Comparison of ENCODE assay signal across 21 cellular contexts in genomic region chr11:128428876-128429416, GRCh38.
DNase-seq lines count a peak whose midpoint lies in the region; ATAC-seq and TF ChIP-seq lines count a peak whose summit lies in the region.
"Had no signal": no experiment of that assay in that cellular context is flagged by ENCODE, and none has a peak within 500 bp of the region (broad histone marks: within the 10 kb centered on the region; RNA-seq: fewer than 3 reads in every experiment).

No MANE protein-coding gene starts in this region.

- POLR2A ChIA-PET in HEK293 (lab: Yijun Ruan, JAX), result no interaction called here

- H3K36me3 ChIP-seq in HEK293 (ENCODE audit: control insufficient read depth in 2 of 2, insufficient read depth in 1 of 2, low read length in 2 of 2), result no peaks in the 10 kb centered on the region
- no peaks in the 10 kb centered on the region for H3K36me3 ChIP-seq in trophoblast cell (ENCODE audit: control insufficient read depth in 1 of 2, insufficient read depth in 2 of 2, low read length in 2 of 2)
- no peaks in the 10 kb centered on the region for H3K36me3 ChIP-seq in mesenchymal stem cell (ENCODE audit: control insufficient read depth in 1 of 2, insufficient read depth in 2 of 2, low read depth in 1 of 2, low read length in 2 of 2)
- H3K36me3 ChIP-seq: BLaER1 had no signal

- DNase-seq in DMS53 treated with DMSO at 0.1 percent for 48 hours (lab: John Stamatoyannopoulos, UW; ENCODE audit: unreplicated experiment) (peak; percentile 2), trophoblast cell (no peak), mesenchymal stem cell (no peak)
- DNase-seq in activated naive CD8-positive, alpha-beta T cell treated with anti-CD3 and anti-CD28 coated beads, Interleukin-2, amount 50 U/mL, for 24 hours, result no peak
- DNase-seq in activated T-helper 2 cell treated with anti-CD3 and anti-CD28 coated beads, Interferon-gamma antibody, Interleukin-2, Interleukin-4, amounts not matched to agents 10 μg/mL and 5 μg/mL and 100 μg/mL, durations not matched to agents 14 hours and 24 hours and 36 hours (ENCODE audit: low spot score), result no peak
- DNase-seq: COR-L47, DMS79 treated with DMSO at 0.1 percent for 48 hours, GDM1, NCI-H1048, NCI-H1694, NCI-H446 treated with DMSO at 0.1 percent for 48 hours, NCI-H748 treated with DMSO at 0.1 percent for 48 hours, PC-9 had no signal

- H3K9ac ChIP-seq in trophoblast cell (ENCODE audit: low read length) (no peak overlapping the region), mesenchymal stem cell (ENCODE audit: low read length) (no peak overlapping the region)
- H3K9ac ChIP-seq: BLaER1 had no signal

- CTCF ChIA-PET in HEK293 (lab: Yijun Ruan, JAX), result interaction anchor here (1.5 kb wide), 1 partner anchor 271 kb away, joined by 3 read pairs; no protein-coding TSS in a partner anchor

- TF ChIP-seq CTCF in HEK293 (tag by site-specific recombination; IDR thresholded peaks at IDR 0.05), result no peak

- ATAC-seq in activated naive CD8-positive, alpha-beta T cell treated with anti-CD3 and anti-CD28 coated beads, Interleukin-2, amount 50 U/mL, for 24 hours, result peak; percentile 69
- ATAC-seq in GM21737 (IDR thresholded peaks at IDR 0.05; ENCODE audit: unreplicated experiment) (no peak), GM18519 (IDR thresholded peaks at IDR 0.05; ENCODE audit: low FRiP score, unreplicated experiment) (no peak)
- ATAC-seq: K562, Right ventricle myocardium inferior, SK-N-SH treated with all-trans-retinoic acid at 6 μM for 48 hours had no signal

- H2AK5ac ChIP-seq in trophoblast cell (ENCODE audit: low read length), result no peak overlapping the region
- no peak overlapping the region for H2AK5ac ChIP-seq in mesenchymal stem cell (ENCODE audit: low read length, severe bottlenecking)

- H4K91ac ChIP-seq in trophoblast cell (ENCODE audit: low read depth, low read length) (peak overlapping the region; percentile 32), mesenchymal stem cell (ENCODE audit: low read length) (no peak overlapping the region)

- no peaks in the 10 kb centered on the region for H3K9me3 ChIP-seq in HEK293 (ENCODE audit: control insufficient read depth, insufficient read depth, low read depth, low read length)
- peaks cover 3% of the 10 kb centered on the region for H3K9me3 ChIP-seq in trophoblast cell (ENCODE audit: insufficient read depth, low read depth, low read length)
- H3K9me3 ChIP-seq in mesenchymal stem cell (ENCODE audit: control insufficient read depth, low read length), result no peaks in the 10 kb centered on the region

- H3K36me3 Mint-ChIP-seq in activated naive CD8-positive, alpha-beta T cell treated with anti-CD3 and anti-CD28 coated beads, Interleukin-2, amount 50 U/mL, for 24 hours (ENCODE audit: low read depth), result no peaks in the 10 kb centered on the region
- peaks cover 4% of the 10 kb centered on the region for H3K36me3 Mint-ChIP-seq in activated T-helper 2 cell treated with anti-CD3 and anti-CD28 coated beads, Interferon-gamma antibody, Interleukin-2, Interleukin-4, amounts not matched to agents 10 μg/mL and 5 μg/mL and 100 μg/mL, durations not matched to agents 14 hours and 24 hours and 36 hours (ENCODE audit: low read depth)

- H3K4me3 ChIP-seq in HEK293 (ENCODE audit: low read depth, low read length), result no peak overlapping the region
- no peak overlapping the region for H3K4me3 ChIP-seq in trophoblast cell (ENCODE audit: low read depth, low read length)
- no peak overlapping the region for H3K4me3 ChIP-seq in mesenchymal stem cell (ENCODE audit: insufficient read depth in 1 of 2, low read depth in 1 of 2, low read length in 2 of 2)
- H3K4me3 ChIP-seq: BLaER1, K562, PC-9 had no signal

- no CpG with 5 or more reads among the region's 3 CpGs for WGBS in trophoblast cell (ENCODE audit: extremely low coverage, insufficient coverage, insufficient read length)
- 73% methylated on average over 2 of the region's 3 CpGs for WGBS in mesenchymal stem cell

- H3K4me1 ChIP-seq in HEK293 (ENCODE audit: control insufficient read depth, insufficient read depth, low read length), result no peaks in the 10 kb centered on the region
- H3K4me1 ChIP-seq in trophoblast cell (ENCODE audit: control insufficient read depth in 1 of 2, insufficient read depth in 2 of 2, low read length in 2 of 2), result peaks cover 13 to 16% of the 10 kb centered on the region in 2 experiments
- H3K4me1 ChIP-seq in mesenchymal stem cell (ENCODE audit: control insufficient read depth, insufficient read depth, low read depth, low read length), result peaks cover 3% of the 10 kb centered on the region

- peaks cover 4% of the 10 kb centered on the region for H3K9me3 Mint-ChIP-seq in activated naive CD8-positive, alpha-beta T cell treated with anti-CD3 and anti-CD28 coated beads, Interleukin-2, amount 50 U/mL, for 24 hours
- H3K9me3 Mint-ChIP-seq in activated T-helper 2 cell treated with anti-CD3 and anti-CD28 coated beads, Interferon-gamma antibody, Interleukin-2, Interleukin-4, amounts not matched to agents 10 μg/mL and 5 μg/mL and 100 μg/mL, durations not matched to agents 14 hours and 24 hours and 36 hours, result peaks cover 13% of the 10 kb centered on the region

- peaks cover 33% of the 10 kb centered on the region for H3K4me1 Mint-ChIP-seq in activated naive CD8-positive, alpha-beta T cell treated with anti-CD3 and anti-CD28 coated beads, Interleukin-2, amount 50 U/mL, for 24 hours
- H3K4me1 Mint-ChIP-seq in activated T-helper 2 cell treated with anti-CD3 and anti-CD28 coated beads, Interferon-gamma antibody, Interleukin-2, Interleukin-4, amounts not matched to agents 10 μg/mL and 5 μg/mL and 100 μg/mL, durations not matched to agents 14 hours and 24 hours and 36 hours (ENCODE audit: low read depth), result peaks cover 23% of the 10 kb centered on the region

- no peak overlapping the region for H3K14ac ChIP-seq in trophoblast cell (ENCODE audit: low read length)
- H3K14ac ChIP-seq in mesenchymal stem cell (ENCODE audit: low read length in 2 of 2), result no peak overlapping the region

- no peak overlapping the region for H3K4me3 Mint-ChIP-seq in activated naive CD8-positive, alpha-beta T cell treated with anti-CD3 and anti-CD28 coated beads, Interleukin-2, amount 50 U/mL, for 24 hours
- H3K4me3 Mint-ChIP-seq in activated T-helper 2 cell treated with anti-CD3 and anti-CD28 coated beads, Interferon-gamma antibody, Interleukin-2, Interleukin-4, amounts not matched to agents 10 μg/mL and 5 μg/mL and 100 μg/mL, durations not matched to agents 14 hours and 24 hours and 36 hours (ENCODE audit: low read depth), result no peak overlapping the region

- H3K23ac ChIP-seq in trophoblast cell (ENCODE audit: low read length), result no peak overlapping the region
- no peak overlapping the region for H3K23ac ChIP-seq in mesenchymal stem cell (ENCODE audit: low read length in 2 of 2)

- H3K79me2 ChIP-seq in trophoblast cell (ENCODE audit: control insufficient read depth, insufficient read depth, low read length, poor library complexity), result no peaks in the 10 kb centered on the region

- H2BK15ac ChIP-seq in mesenchymal stem cell (ENCODE audit: low read depth, poor library complexity, severe bottlenecking), result no peak overlapping the region

- no peak overlapping the region for H2BK12ac ChIP-seq in trophoblast cell (ENCODE audit: low read length)
- peak overlapping the region in 1 of 2 experiments; percentile 76 for H2BK12ac ChIP-seq in mesenchymal stem cell (ENCODE audit: low read length in 2 of 2)

- H3K4me2 ChIP-seq in trophoblast cell (ENCODE audit: low read length) (no peak overlapping the region), mesenchymal stem cell (ENCODE audit: low read length, poor library complexity, severe bottlenecking) (no peak overlapping the region)
- H3K4me2 ChIP-seq: BLaER1, PC-9 had no signal

- H3K4ac ChIP-seq in trophoblast cell (ENCODE audit: low read depth, low read length) (no peak overlapping the region), mesenchymal stem cell (ENCODE audit: low read depth in 1 of 2, low read length in 2 of 2) (no peak overlapping the region)

- H3K18ac ChIP-seq in trophoblast cell (ENCODE audit: low read length), result no peak overlapping the region
- peak overlapping the region in 1 of 2 experiments; percentile 67 for H3K18ac ChIP-seq in mesenchymal stem cell (ENCODE audit: low read depth in 1 of 2, low read length in 2 of 2)

- H2AFZ ChIP-seq in trophoblast cell (ENCODE audit: insufficient read depth, low read length, poor library complexity), result no peak overlapping the region
- no peak overlapping the region for H2AFZ ChIP-seq in mesenchymal stem cell (ENCODE audit: low read depth, low read length)
- H2AFZ ChIP-seq: PC-9 had no signal

- no peaks in the 10 kb centered on the region for H3K27me3 ChIP-seq in trophoblast cell (ENCODE audit: insufficient read depth, low read length)
- H3K27me3 ChIP-seq in mesenchymal stem cell (ENCODE audit: control insufficient read depth in 1 of 2, insufficient read depth in 1 of 2, low read length in 2 of 2), result no peaks in the 10 kb centered on the region
- H3K27me3 ChIP-seq: BLaER1 had no signal

- H2BK5ac ChIP-seq in trophoblast cell (ENCODE audit: low read depth, low read length, poor library complexity), result no peak overlapping the region
- no peak overlapping the region for H2BK5ac ChIP-seq in mesenchymal stem cell (ENCODE audit: low read depth, low read length, poor library complexity, severe bottlenecking)

- no peaks in the 10 kb centered on the region for H3K27me3 Mint-ChIP-seq in activated naive CD8-positive, alpha-beta T cell treated with anti-CD3 and anti-CD28 coated beads, Interleukin-2, amount 50 U/mL, for 24 hours
- H3K27me3 Mint-ChIP-seq in activated T-helper 2 cell treated with anti-CD3 and anti-CD28 coated beads, Interferon-gamma antibody, Interleukin-2, Interleukin-4, amounts not matched to agents 10 μg/mL and 5 μg/mL and 100 μg/mL, durations not matched to agents 14 hours and 24 hours and 36 hours (ENCODE audit: low read depth), result no peaks in the 10 kb centered on the region

- no peak overlapping the region for H4K12ac ChIP-seq in trophoblast cell (ENCODE audit: low read depth, low read length)

- H3K27ac ChIP-seq in HEK293 (ENCODE audit: extremely low read depth, low read depth, low read length), result no peak overlapping the region
- no peak overlapping the region for H3K27ac ChIP-seq in trophoblast cell (ENCODE audit: low read depth, low read length)
- no peak overlapping the region for H3K27ac ChIP-seq in mesenchymal stem cell (ENCODE audit: low read length, poor library complexity, severe bottlenecking)
- H3K27ac ChIP-seq: BLaER1, HL-60, PC-9 had no signal

- no peak overlapping the region for H4K8ac ChIP-seq in trophoblast cell (ENCODE audit: low read depth, low read length)
- H4K8ac ChIP-seq in mesenchymal stem cell (ENCODE audit: low read length), result no peak overlapping the region

- H2BK120ac ChIP-seq in trophoblast cell (ENCODE audit: insufficient read depth, low read length, poor library complexity) (peak overlapping the region; percentile 12), mesenchymal stem cell (ENCODE audit: low read depth, low read length) (no peak overlapping the region)

- intact Hi-C loops in activated T-helper 2 cell treated with anti-CD3 and anti-CD28 coated beads, Interferon-gamma antibody, Interleukin-2, Interleukin-4, amounts not matched to agents 10 μg/mL and 5 μg/mL and 100 μg/mL, durations not matched to agents 14 hours and 24 hours and 36 hours (cut with micrococcal nuclease), result no loop called here

- H3K27ac Mint-ChIP-seq in activated naive CD8-positive, alpha-beta T cell treated with anti-CD3 and anti-CD28 coated beads, Interleukin-2, amount 50 U/mL, for 24 hours, result peak overlapping the region; percentile 49
- no peak overlapping the region for H3K27ac Mint-ChIP-seq in activated T-helper 2 cell treated with anti-CD3 and anti-CD28 coated beads, Interferon-gamma antibody, Interleukin-2, Interleukin-4, amounts not matched to agents 10 μg/mL and 5 μg/mL and 100 μg/mL, durations not matched to agents 14 hours and 24 hours and 36 hours

- H3K79me1 ChIP-seq in trophoblast cell (ENCODE audit: low read length), result peaks cover 15% of the 10 kb centered on the region
- no peaks in the 10 kb centered on the region for H3K79me1 ChIP-seq in mesenchymal stem cell (replicated peaks; ENCODE audit: low read length, poor library complexity, severe bottlenecking)
